Comparison of ENCODE assay signal across 8 cellular contexts in the genomic region with DNA sequence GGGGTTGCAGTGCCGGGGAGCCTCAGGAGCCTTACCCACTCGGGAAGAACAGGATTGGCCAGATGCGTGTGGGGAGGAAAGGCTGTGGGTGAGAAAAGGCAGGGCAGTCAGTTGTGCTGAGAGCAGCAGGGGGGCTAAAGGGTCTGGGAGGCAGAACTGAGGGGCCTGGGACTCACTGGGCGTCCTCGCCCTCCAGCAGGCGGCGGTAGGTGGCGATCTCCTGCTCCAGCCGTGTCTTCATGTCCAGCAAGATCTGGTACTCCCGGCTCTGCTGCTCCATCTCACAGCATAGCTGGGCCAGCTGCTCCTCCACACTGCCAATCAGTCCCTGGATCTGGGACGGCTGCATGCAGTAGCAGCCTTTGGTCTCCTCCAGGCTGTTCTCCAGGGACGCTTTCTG.
DNase-seq lines count a peak whose midpoint lies in the region; ATAC-seq, FAIRE-seq and TF ChIP-seq lines count a peak whose summit lies in the region.
"Not testable (repeated sequence)": the region's sequence is repeated elsewhere in the genome, so short reads cannot be mapped to it uniquely, and the experiment has no call there.

No MANE protein-coding gene starts in this region.

- H3K9me1 ChIP-seq in IMR-90 (ENCODE audit: insufficient read depth, low read length): not testable (repeated sequence)

- H4K8ac ChIP-seq in IMR-90 (ENCODE audit: low read depth in 2 of 2, low read length in 2 of 2): not testable (repeated sequence)

- dilution Hi-C loops in IMR-90 (cut with HindIII; ENCODE audit: low sequenced_read_pairs, unreplicated experiment): not testable (repeated sequence)

- H3K27me3 Mint-ChIP-seq in WTC11 (ENCODE audit: low read depth); glutamatergic neuron (ENCODE audit: unreplicated experiment); neural progenitor cell (ENCODE audit: insufficient read depth, low read depth); stimulated activated memory B cell treated with anti-CD40 and anti-IgM and Interleukin-4, amounts not matched to agents 10 μg/mL and 1 μg/mL and 100 μg/mL, for 72 hours: not testable (repeated sequence)

- not testable (repeated sequence) for H3K4me3 Mint-ChIP-seq in WTC11; glutamatergic neuron (ENCODE audit: unreplicated experiment); neural progenitor cell; stimulated activated memory B cell treated with anti-CD40 and anti-IgM and Interleukin-4, amounts not matched to agents 10 μg/mL and 1 μg/mL and 100 μg/mL, for 72 hours

- H3K4me1 Mint-ChIP-seq in WTC11; glutamatergic neuron (ENCODE audit: low read depth, unreplicated experiment); neural progenitor cell; stimulated activated memory B cell treated with anti-CD40 and anti-IgM and Interleukin-4, amounts not matched to agents 10 μg/mL and 1 μg/mL and 100 μg/mL, for 72 hours: not testable (repeated sequence)

- H3K23ac ChIP-seq in IMR-90 (ENCODE audit: low read depth, low read length): not testable (repeated sequence)

- H4K5ac ChIP-seq in IMR-90 (ENCODE audit: low read depth, low read length): not testable (repeated sequence)

- not testable (repeated sequence) for H2BK20ac ChIP-seq in IMR-90 (ENCODE audit: low read depth, low read length)

- not testable (repeated sequence) for H2BK15ac ChIP-seq in IMR-90 (ENCODE audit: low read depth, low read length)

- CTCF ChIA-PET in A549 (lab: Yijun Ruan, JAX); IMR-90 (lab: Yijun Ruan, JAX); WTC11 (lab: Charles Lee): not testable (repeated sequence)

- H3F3A ChIP-seq in neural progenitor cell (ENCODE audit: low read depth): not testable (repeated sequence)

- H2BK120ac ChIP-seq in IMR-90 (ENCODE audit: low read depth, low read length): not testable (repeated sequence)

- POLR2A ChIA-PET in A549 (lab: Yijun Ruan, JAX); IMR-90 (lab: Charles Lee; ENCODE audit: unreplicated experiment); WTC11 (lab: Charles Lee): not testable (repeated sequence)

- H2AK5ac ChIP-seq in IMR-90 (ENCODE audit: low read depth, low read length): not testable (repeated sequence)

- not testable (repeated sequence) for H3K36me3 Mint-ChIP-seq in WTC11; glutamatergic neuron (ENCODE audit: unreplicated experiment); neural progenitor cell; stimulated activated memory B cell treated with anti-CD40 and anti-IgM and Interleukin-4, amounts not matched to agents 10 μg/mL and 1 μg/mL and 100 μg/mL, for 72 hours

- in situ Hi-C loops in GM13977 (cut with MboI; ENCODE audit: low pct_unique_long_range_greater_than_20kb, low sequenced_read_pairs, unreplicated experiment); IMR-90 (cut with MboI; ENCODE audit: low sequenced_read_pairs): not testable (repeated sequence)

- H3K27me3 ChIP-seq in IMR-90 (ENCODE audit: control insufficient read depth, insufficient read depth, low read length); right lobe of liver; neural progenitor cell: not testable (repeated sequence)

- not testable (repeated sequence) for H3K27ac ChIP-seq in A549; IMR-90 (ENCODE audit: insufficient read depth, low read length); right lobe of liver; neural progenitor cell

- intact Hi-C loops in IMR-90 (cut with micrococcal nuclease); right lobe of liver (cut with DNase I): not testable (repeated sequence)

- not testable (repeated sequence) for H3K9ac ChIP-seq in IMR-90 (ENCODE audit: low read depth, low read length); neural progenitor cell

- H2AK9ac ChIP-seq in IMR-90 (replicated peaks; ENCODE audit: low read depth, low read length, poor library complexity): not testable (repeated sequence)

- not testable (repeated sequence) for H3K79me2 ChIP-seq in neural progenitor cell (ENCODE audit: low read depth)

- H3K4me3 ChIP-seq in A549; IMR-90 (ENCODE audit: insufficient read depth, low read depth, low read length); right lobe of liver; neural progenitor cell: not testable (repeated sequence)

- not testable (repeated sequence) for H4K91ac ChIP-seq in IMR-90 (ENCODE audit: insufficient read depth, low read depth, low read length)

- H3K18ac ChIP-seq in IMR-90 (ENCODE audit: low read depth, low read length): not testable (repeated sequence)

- not testable (repeated sequence) for BruUV-seq in IMR-90 (replicated peaks; lab: Mats Ljungman, UMichigan)

- ATAC-seq in A549 (peak; percentile 25 to 78), IMR-90 (ENCODE audit: low read depth) (peak; percentile 44; the same call in 1 of the 2 replicates), WTC11 (peak; percentile 52), right lobe of liver (peak in 3 of 4 donors; percentile 21 to 51 (median 43))
- ATAC-seq in stimulated activated memory B cell treated with anti-CD40 and anti-IgM and Interleukin-4, amounts not matched to agents 10 μg/mL and 1 μg/mL and 100 μg/mL, for 72 hours: peak; percentile 17

- WGBS in A549 (ENCODE audit: missing lambda C conversion rate): 20% methylated on average over 3 of the region's 12 CpGs
- WGBS in IMR-90 (ENCODE audit: extremely low coverage in 2 of 2, insufficient read length in 1 of 2), 2 experiments: no CpG with 5 or more reads among the region's 12 CpGs
- WGBS in right lobe of liver (ENCODE audit: insufficient coverage, low coverage, low lambda C conversion rate, missing lambda C conversion rate): no CpG with 5 or more reads among the region's 12 CpGs

- not testable (repeated sequence) for FAIRE-seq in A549 (lab: Jason Lieb, UNC)

- H3K4ac ChIP-seq in IMR-90 (ENCODE audit: low read depth, low read length): not testable (repeated sequence)

- TF ChIP-seq EP300 in A549 (IDR thresholded peaks at IDR 0.05): not testable (repeated sequence)

- H4K20me1 ChIP-seq in IMR-90 (ENCODE audit: insufficient read depth, low read length); neural progenitor cell (ENCODE audit: low read depth): not testable (repeated sequence)

- H3K36me3 ChIP-seq in IMR-90 (ENCODE audit: control insufficient read depth, insufficient read depth, low read length); right lobe of liver; neural progenitor cell: not testable (repeated sequence)

- H3K4me2 ChIP-seq in A549; IMR-90 (ENCODE audit: low read depth, low read length); neural progenitor cell: not testable (repeated sequence)

- not testable (repeated sequence) for H3K4me1 ChIP-seq in A549; IMR-90 (ENCODE audit: control insufficient read depth, insufficient read depth, low read length); right lobe of liver; neural progenitor cell

- not testable (repeated sequence) for H3K27ac Mint-ChIP-seq in WTC11; glutamatergic neuron (ENCODE audit: unreplicated experiment); neural progenitor cell; stimulated activated memory B cell treated with anti-CD40 and anti-IgM and Interleukin-4, amounts not matched to agents 10 μg/mL and 1 μg/mL and 100 μg/mL, for 72 hours

- not testable (repeated sequence) for H3K79me1 ChIP-seq in IMR-90 (ENCODE audit: low read depth in 1 of 2, low read length in 2 of 2)

- H2BK5ac ChIP-seq in IMR-90 (ENCODE audit: low read depth, low read length, poor library complexity, severe bottlenecking): not testable (repeated sequence)

- H3K14ac ChIP-seq in IMR-90 (replicated peaks; ENCODE audit: low read depth, low read length): not testable (repeated sequence)

- H3K56ac ChIP-seq in IMR-90 (ENCODE audit: extremely low read depth, insufficient read depth, low read length): not testable (repeated sequence)

- 0 out of 5 replicates have a peak, but pooled peaks of 1 of the 2 experiments have one; percentile 3 for TF ChIP-seq RAD21 in A549 (conservative IDR thresholded peaks at IDR 0.05 in 1 of 2, IDR thresholded peaks at IDR 0.05 in 1 of 2)
- not testable (repeated sequence) for TF ChIP-seq RAD21 in IMR-90 (IDR thresholded peaks at IDR 0.05; ENCODE audit: low read length)

- TF ChIP-seq POLR2A in A549 (IDR thresholded peaks at IDR 0.05; ENCODE audit: low read length); IMR-90 (IDR thresholded peaks at IDR 0.05; ENCODE audit: low read depth, low read length); right lobe of liver (IDR thresholded peaks at IDR 0.05): not testable (repeated sequence)

- not testable (repeated sequence) for DNase-seq in A549 (ENCODE audit: low read depth in 1 of 2, low spot score in 1 of 2); GM13977 (ENCODE audit: low spot score); IMR-90; right lobe of liver; neural progenitor cell (ENCODE audit: low spot score)
- DNase-seq in WTC11 (ENCODE audit: low spot score) (peak; percentile 24), glutamatergic neuron (peak; percentile 28)

- not testable (repeated sequence) for H2AFZ ChIP-seq in IMR-90 (replicated peaks; ENCODE audit: low read length, poor library complexity); neural progenitor cell (replicated peaks)

- not testable (repeated sequence) for H3K9me3 Mint-ChIP-seq in WTC11; glutamatergic neuron (ENCODE audit: unreplicated experiment); neural progenitor cell; stimulated activated memory B cell treated with anti-CD40 and anti-IgM and Interleukin-4, amounts not matched to agents 10 μg/mL and 1 μg/mL and 100 μg/mL, for 72 hours

- H3K9me3 ChIP-seq in A549; IMR-90 (ENCODE audit: control insufficient read depth, insufficient read depth, low read length); right lobe of liver; neural progenitor cell (ENCODE audit: low read depth): not testable (repeated sequence)

- not testable (repeated sequence) for TF ChIP-seq CTCF in A549 (IDR thresholded peaks at IDR 0.05); IMR-90 (conservative IDR thresholded peaks at IDR 0.05; ENCODE audit: low read depth, low read length); WTC11 (IDR thresholded peaks at IDR 0.05); glutamatergic neuron (IDR thresholded peaks at IDR 0.05; ENCODE audit: partially characterized antibody, unreplicated experiment)
- TF ChIP-seq CTCF in GM13977 (IDR thresholded peaks at IDR 0.05; ENCODE audit: extremely low read depth, insufficient read depth, missing control alignments) (peak; percentile 29), right lobe of liver (IDR thresholded peaks at IDR 0.05) (peak in 1 of 4 donors; percentile 13), neural progenitor cell (IDR thresholded peaks at IDR 0.05) (peak; percentile 24)
